Comparison of ENCODE assay signal across 20 cellular contexts in genomic region chr22:20024225-20025087, GRCh38. TPM values are rescaled to one million over a fixed set of nuclear protein-coding genes. Genes with fewer than 3 reads are reported as not detected.
DNase-seq lines count a peak whose midpoint lies in the region; ATAC-seq and TF ChIP-seq lines count a peak whose summit lies in the region.
"Had no signal": no experiment of that assay in that cellular context is flagged by ENCODE, and none has a peak within 500 bp of the region (broad histone marks: within the 10 kb centered on the region; RNA-seq: fewer than 3 reads in every experiment).

No MANE protein-coding gene starts in this region.

- no peak for TF ChIP-seq CTCF in sigmoid colon (IDR thresholded peaks at IDR 0.05)

- peaks cover 0 to 14% (median 4%) of the 10 kb centered on the region in 3 donors for H3K36me3 Mint-ChIP-seq in CD8-positive, alpha-beta memory T cell
- H3K36me3 Mint-ChIP-seq in activated CD4-positive, alpha-beta memory T cell treated with anti-CD3 and anti-CD28 coated beads for 36 hours = no peaks in the 10 kb centered on the region
- H3K36me3 Mint-ChIP-seq: activated naive CD8-positive, alpha-beta T cell had no signal

- intact Hi-C loops in sigmoid colon (cut with DNase I) = loop anchor here (5.0 kb wide), 2 partner anchors 93 to 108 kb away; partner anchors contain the start of genes RANBP1, TRMT2A and ZDHHC8
- intact Hi-C loops in activated CD4-positive, alpha-beta memory T cell treated with anti-CD3 and anti-CD28 coated beads for 36 hours (cut with micrococcal nuclease) = loop anchor here (5.0 kb wide), 1 partner anchor 368 kb away; the partner anchor contains the start of gene ZNF74

- no peaks in the 10 kb centered on the region for H3K27me3 ChIP-seq in CD8-positive, alpha-beta memory T cell (ENCODE audit: insufficient read depth, low read length, poor library complexity, severe bottlenecking)
- no peaks in the 10 kb centered on the region for H3K27me3 ChIP-seq in sigmoid colon
- H3K27me3 ChIP-seq: esophagus squamous epithelium, right lobe of liver, suprapubic skin had no signal

- POLR2A ChIA-PET in CD8-positive, alpha-beta memory T cell (lab: Charles Lee) = no interaction called here
- POLR2A ChIA-PET in activated CD4-positive, alpha-beta memory T cell treated with anti-CD3 and anti-CD28 coated beads for 36 hours (lab: Charles Lee) = interaction anchor here (0.5 to 0.7 kb wide), 2 partner anchors 14 to 42 kb away, joined by 3 read pairs; no protein-coding TSS in a partner anchor

- no peak overlapping the region for H3K27ac Mint-ChIP-seq in CD8-positive, alpha-beta memory T cell
- no peak overlapping the region for H3K27ac Mint-ChIP-seq in activated CD4-positive, alpha-beta memory T cell treated with anti-CD3 and anti-CD28 coated beads for 36 hours
- H3K27ac Mint-ChIP-seq: activated naive CD8-positive, alpha-beta T cell; activated T-helper 1 cell treated with anti-CD3 and anti-CD28 coated beads, Interleukin-12 subunit alpha, Interleukin-12 subunit beta, Interleukin-2, Interleukin-4 antibody, amounts not matched to agents 30 ng/mL and 10 ng/mL and 1 ng/mL, durations not matched to agents 14 hours and 24 hours and 36 hours had no signal

- H3K4me1 ChIP-seq in CD8-positive, alpha-beta memory T cell (ENCODE audit: insufficient read depth, low read length) = peaks cover 47% of the 10 kb centered on the region
- peaks cover 0 to 29% (median 20%) of the 10 kb centered on the region in 4 donors for H3K4me1 ChIP-seq in sigmoid colon

- peak overlapping the region; percentile 40 for H3K27ac ChIP-seq in CD8-positive, alpha-beta memory T cell (ENCODE audit: low read depth, low read length)
- H3K27ac ChIP-seq in angular gyrus (ENCODE audit: low read depth, low read length) (peak overlapping the region; percentile 71), sigmoid colon (no peak overlapping the region)
- H3K27ac ChIP-seq: esophagus squamous epithelium, right lobe of liver, suprapubic skin had no signal

- CTCF ChIA-PET in CD8-positive, alpha-beta memory T cell (lab: Charles Lee) = interaction anchor here (0.7 kb wide), 1 partner anchor 9 kb away, joined by 3 read pairs; no protein-coding TSS in a partner anchor
- CTCF ChIA-PET in activated CD4-positive, alpha-beta memory T cell treated with anti-CD3 and anti-CD28 coated beads for 36 hours (lab: Charles Lee) = no interaction called here

- no peak for TF ChIP-seq POLR2A in sigmoid colon (IDR thresholded peaks at IDR 0.05)

- H3K4me1 Mint-ChIP-seq in CD8-positive, alpha-beta memory T cell = peaks cover 23 to 67% (median 38%) of the 10 kb centered on the region in 3 donors
- peaks cover 25% of the 10 kb centered on the region for H3K4me1 Mint-ChIP-seq in activated CD4-positive, alpha-beta memory T cell treated with anti-CD3 and anti-CD28 coated beads for 36 hours (ENCODE audit: low read depth)

- TF ChIP-seq EP300 in sigmoid colon (IDR thresholded peaks at IDR 0.05) = no peak

- H3K36me3 ChIP-seq in CD8-positive, alpha-beta memory T cell (ENCODE audit: insufficient read depth, low read length) = peaks cover 7% of the 10 kb centered on the region
- H3K36me3 ChIP-seq in sigmoid colon = no peaks in the 10 kb centered on the region

- H3K4me3 Mint-ChIP-seq in CD8-positive, alpha-beta memory T cell = peak overlapping the region in 2 of 7 donors; percentile 13 to 40
- H3K4me3 Mint-ChIP-seq in activated CD4-positive, alpha-beta memory T cell treated with anti-CD3 and anti-CD28 coated beads for 36 hours = no peak overlapping the region
- H3K4me3 Mint-ChIP-seq: activated naive CD8-positive, alpha-beta T cell; activated T-helper 1 cell treated with anti-CD3 and anti-CD28 coated beads, Interleukin-12 subunit alpha, Interleukin-12 subunit beta, Interleukin-2, Interleukin-4 antibody, amounts not matched to agents 30 ng/mL and 10 ng/mL and 1 ng/mL, durations not matched to agents 14 hours and 24 hours and 36 hours; effector memory CD8-positive, alpha-beta T cell had no signal

- no peak overlapping the region for H3K4me3 ChIP-seq in CD8-positive, alpha-beta memory T cell (ENCODE audit: low read length)
- H3K4me3 ChIP-seq in sigmoid colon = no peak overlapping the region
- H3K4me3 ChIP-seq: esophagus squamous epithelium, GM12878, mucosa of descending colon, right lobe of liver, suprapubic skin had no signal

- 83 to 88% methylated on average over 20 of the region's 20 CpGs for WGBS in sigmoid colon, 2 donors

- H3K27me3 Mint-ChIP-seq in CD8-positive, alpha-beta memory T cell = no peaks in the 10 kb centered on the region
- no peaks in the 10 kb centered on the region for H3K27me3 Mint-ChIP-seq in activated CD4-positive, alpha-beta memory T cell treated with anti-CD3 and anti-CD28 coated beads for 36 hours
- H3K27me3 Mint-ChIP-seq: activated naive CD8-positive, alpha-beta T cell; effector memory CD8-positive, alpha-beta T cell had no signal

- no peak for ATAC-seq in GM18519 (IDR thresholded peaks at IDR 0.05; ENCODE audit: low FRiP score, unreplicated experiment)
- ATAC-seq: effector memory CD8-positive, alpha-beta T cell; GM12878; mucosa of descending colon; right lobe of liver had no signal

- no peaks in the 10 kb centered on the region for H3K9me3 ChIP-seq in CD8-positive, alpha-beta memory T cell (ENCODE audit: low read length)
- no peaks in the 10 kb centered on the region for H3K9me3 ChIP-seq in sigmoid colon
- H3K9me3 ChIP-seq: esophagus squamous epithelium, mucosa of descending colon, right lobe of liver, suprapubic skin had no signal

- no peaks in the 10 kb centered on the region for H3K9me3 Mint-ChIP-seq in CD8-positive, alpha-beta memory T cell
- H3K9me3 Mint-ChIP-seq in activated CD4-positive, alpha-beta memory T cell treated with anti-CD3 and anti-CD28 coated beads for 36 hours = no peaks in the 10 kb centered on the region
- H3K9me3 Mint-ChIP-seq: activated T-helper 1 cell treated with anti-CD3 and anti-CD28 coated beads, Interleukin-12 subunit alpha, Interleukin-12 subunit beta, Interleukin-2, Interleukin-4 antibody, amounts not matched to agents 30 ng/mL and 10 ng/mL and 1 ng/mL, durations not matched to agents 14 hours and 24 hours and 36 hours; effector memory CD8-positive, alpha-beta T cell had no signal

- peak in 1 of 5 donors; percentile 35 for DNase-seq in CD8-positive, alpha-beta memory T cell
- DNase-seq in islet precursor cell (peak; percentile 50), sigmoid colon (peak; percentile 54), NCI-H774 (lab: John Stamatoyannopoulos, UW) (no peak)
- DNase-seq in activated CD4-positive, alpha-beta memory T cell treated with anti-CD3 and anti-CD28 coated beads for 36 hours = no peak
- DNase-seq: DMS79; effector memory CD8-positive, alpha-beta T cell; esophagus squamous epithelium; KG1; MV-4-11; NCI-H187; SW 1271 had no signal

RNA-seq across cellular contexts. Expression of gene TANGO2, which starts 3.5 kb away (rescaled TPM):
- total RNA-seq in CD8-positive, alpha-beta memory T cell = 10 to 100 TPM; 27.3 to 28.0 TPM
- polyA plus RNA-seq in CD8-positive, alpha-beta memory T cell = 48.6 TPM
- 10 to 100 TPM; 24.2 to 36.6 (median 31.9) TPM for total RNA-seq in sigmoid colon
- polyA plus RNA-seq in sigmoid colon = 10 to 100 TPM; 27.0 to 46.2 (median 27.8) TPM
- 10 to 100 TPM; 20.7 to 23.6 TPM for total RNA-seq in activated CD4-positive, alpha-beta memory T cell treated with anti-CD3 and anti-CD28 coated beads for 36 hours

RNA-seq across cellular contexts. Expression of gene ARVCF, which starts 7.8 kb away (rescaled TPM):
- 1 to 10 TPM; 1.4 to 1.8 TPM for total RNA-seq in CD8-positive, alpha-beta memory T cell
- 0.92 TPM for polyA plus RNA-seq in CD8-positive, alpha-beta memory T cell
- total RNA-seq in sigmoid colon = 10 to 100 TPM; 14.6 to 33.8 (median 24.5) TPM
- 10 to 100 TPM in 1 of 3 donors, 1 to 10 TPM in 2; 3.9 to 13.3 (median 6.0) TPM for polyA plus RNA-seq in sigmoid colon
- total RNA-seq in activated CD4-positive, alpha-beta memory T cell treated with anti-CD3 and anti-CD28 coated beads for 36 hours = 1 to 10 TPM; 1.5 to 2.4 TPM

RNA-seq across cellular contexts. Expression of gene DGCR8, which starts 55.6 kb away (rescaled TPM):
- total RNA-seq in CD8-positive, alpha-beta memory T cell = 10 to 100 TPM; 68.6 to 73.8 TPM
- 10.6 TPM for polyA plus RNA-seq in CD8-positive, alpha-beta memory T cell
- total RNA-seq in sigmoid colon = 10 to 100 TPM; 15.0 to 32.7 (median 22.2) TPM
- polyA plus RNA-seq in sigmoid colon = 10 to 100 TPM in 1 of 3 donors, 1 to 10 TPM in 2; 6.7 to 24.1 (median 8.4) TPM
- 10 to 100 TPM; 33.4 to 34.3 TPM for total RNA-seq in activated CD4-positive, alpha-beta memory T cell treated with anti-CD3 and anti-CD28 coated beads for 36 hours

Comparison
In these comparisons a context has a peak if more than half of its experiments do, and no peak if none do; other contexts are left out.
1. DNase-seq: peak in islet precursor cell (single experiment) and sigmoid colon (single experiment); none in NCI-H774 (single experiment) and activated CD4-positive, alpha-beta memory T cell treated with anti-CD3 and anti-CD28 coated beads for 36 hours (single experiment).
2. H3K27ac ChIP-seq: peak in CD8-positive, alpha-beta memory T cell (single experiment) and angular gyrus (single experiment); none in sigmoid colon (0 of 4).
3. RNA of gene ARVCF, which starts 7.8 kb away (total RNA-seq): 14.6 to 33.8 TPM in sigmoid colon; 1.5 to 2.4 TPM in activated CD4-positive, alpha-beta memory T cell treated with anti-CD3 and anti-CD28 coated beads for 36 hours and 1.4 to 1.8 TPM in CD8-positive, alpha-beta memory T cell; every median in the first group is over 4 times any median in the second.